In genomic region chr5:59584858-59585846, GRCh38 we compare ENCODE assay signal across 27 cellular contexts.
DNase-seq lines count a peak whose midpoint lies in the region; ATAC-seq, FAIRE-seq and TF ChIP-seq lines count a peak whose summit lies in the region.
"Had no signal": no experiment of that assay in that cellular context is flagged by ENCODE, and none has a peak within 500 bp of the region (broad histone marks: within the 10 kb centered on the region; RNA-seq: fewer than 3 reads in every experiment).

No MANE protein-coding gene starts in this region.

- peak overlapping the region; percentile 85 for H2BK120ac ChIP-seq in mesendoderm (ENCODE audit: low read depth, low read length)

- H2BK5ac ChIP-seq in mesendoderm (ENCODE audit: low read length) = no peak overlapping the region

- ATAC-seq in HG03095 (IDR thresholded peaks at IDR 0.05; ENCODE audit: unreplicated experiment) = no peak
- ATAC-seq: gastroesophageal sphincter had no signal

- peak overlapping the region; percentile 19 to 86 for H3K9ac ChIP-seq in colonic mucosa (ENCODE audit: low read depth in 2 of 2, low read length in 2 of 2)
- no peak overlapping the region for H3K9ac ChIP-seq in mesendoderm (ENCODE audit: low read length)
- peak overlapping the region; percentile 73 to 81 (median 73) for H3K9ac ChIP-seq in skeletal muscle tissue (ENCODE audit: low read depth in 1 of 3, low read length in 3 of 3)

- WGBS in mesendoderm (ENCODE audit: extremely low coverage, insufficient coverage, low lambda C conversion rate) = no CpG with 5 or more reads among the region's 6 CpGs

- no peaks in the 10 kb centered on the region for H3K79me1 ChIP-seq in mesendoderm (ENCODE audit: low read length)

- no peak overlapping the region for H3K23ac ChIP-seq in mesendoderm (ENCODE audit: low read length)

- intact Hi-C loops in colonic mucosa (cut with DNase I) = loop anchor here (10.0 kb wide), 1 partner anchor 50 kb away; no protein-coding TSS in a partner anchor

- H2BK15ac ChIP-seq in mesendoderm (replicated peaks; ENCODE audit: low read depth) = peak overlapping the region; percentile 96

- no peak for TF ChIP-seq CTCF in colonic mucosa (IDR thresholded peaks at IDR 0.05)

- H3K56ac ChIP-seq in mesendoderm (ENCODE audit: low read length) = peak overlapping the region; percentile 59

- H4K8ac ChIP-seq in mesendoderm (ENCODE audit: low read depth, low read length) = no peak overlapping the region

- DNase-seq in G401 (ENCODE audit: low spot score) = peak; percentile 78
- peak; percentile 57 for DNase-seq in colonic mucosa
- DNase-seq in mesendoderm = no peak
- no peak for DNase-seq in HT-29 (ENCODE audit: low spot score)
- DNase-seq in frontal cortex (ENCODE audit: low spot score in 2 of 2) = no peak
- no peak for DNase-seq in NCI-H128 (lab: John Stamatoyannopoulos, UW; ENCODE audit: unreplicated experiment)
- DNase-seq: activated CD4-positive, alpha-beta T cell treated with anti-CD3 and anti-CD28 coated beads, Interleukin-2, amount 10 ng/mL, durations not matched to agents 24 days and 14 days; activated naive CD4-positive, alpha-beta T cell treated with Interleukin-2 at 50 U/mL for 16 hours; BE2C; DMS153; H9; Karpas-422; NCI-H1105 treated with DMSO at 0.1 percent for 48 hours; NCI-H446; NK-92 treated with Interleukin-12 subunit alpha and Interleukin-12 subunit beta, amount 100 ng/mL, for 24 hours; small intestine; stimulated activated CD4-positive, alpha-beta T cell treated with anti-CD3 and anti-CD28 coated beads, Interleukin-4, amount 100 ng/mL, for 4 hours; stimulated activated CD8-positive, alpha-beta memory T cell treated with anti-CD3 and anti-CD28 coated beads, Interleukin-4, amount 100 ng/mL, for 48 hours; SW 1271 had no signal

- H3K9me3 ChIP-seq in colonic mucosa = no peaks in the 10 kb centered on the region
- H3K9me3 ChIP-seq in skeletal muscle tissue (ENCODE audit: control insufficient read depth in 3 of 3, low read length in 3 of 3) = no peaks in the 10 kb centered on the region
- H3K9me3 ChIP-seq: BE2C, gastroesophageal sphincter, thoracic aorta had no signal

- no peak overlapping the region for H4K5ac ChIP-seq in mesendoderm (ENCODE audit: low read length)

- no peaks in the 10 kb centered on the region for H3K27me3 ChIP-seq in colonic mucosa
- no peaks in the 10 kb centered on the region for H3K27me3 ChIP-seq in mesendoderm (ENCODE audit: insufficient read depth, low read length, poor library complexity)
- H3K27me3 ChIP-seq in skeletal muscle tissue (ENCODE audit: control insufficient read depth in 3 of 3, insufficient read depth in 3 of 3, low read length in 3 of 3) = no peaks in the 10 kb centered on the region
- H3K27me3 ChIP-seq: BE2C, gastroesophageal sphincter had no signal

- peaks cover 11% of the 10 kb centered on the region for H3K4me1 ChIP-seq in colonic mucosa
- peaks cover 7% of the 10 kb centered on the region for H3K4me1 ChIP-seq in mesendoderm (ENCODE audit: control insufficient read depth, low read depth, low read length)
- H3K4me1 ChIP-seq in skeletal muscle tissue (ENCODE audit: control insufficient read depth in 3 of 3, insufficient read depth in 3 of 3, low read length in 3 of 3) = peaks cover 4 to 19% (median 7%) of the 10 kb centered on the region in 3 donors

- H3K27ac ChIP-seq in colonic mucosa (peak overlapping the region; percentile 22), mesendoderm (ENCODE audit: low read depth, low read length) (no peak overlapping the region), skeletal muscle tissue (ENCODE audit: low read depth, low read length) (peak overlapping the region; percentile 59)
- H3K27ac ChIP-seq: coronary artery, gastroesophageal sphincter, RWPE1, thoracic aorta had no signal

- no peak for FAIRE-seq in frontal cortex (lab: Jason Lieb, UNC)
- FAIRE-seq: astrocyte, endothelial cell of umbilical vein, small intestine had no signal

- H3K79me2 ChIP-seq in mesendoderm (ENCODE audit: control insufficient read depth, insufficient read depth, low read length) = no peaks in the 10 kb centered on the region

- H3K4ac ChIP-seq in mesendoderm (ENCODE audit: low read depth, low read length) = no peak overlapping the region

- H3K36me3 ChIP-seq in colonic mucosa = no peaks in the 10 kb centered on the region
- no peaks in the 10 kb centered on the region for H3K36me3 ChIP-seq in mesendoderm (ENCODE audit: control insufficient read depth, insufficient read depth, low read length)
- no peaks in the 10 kb centered on the region for H3K36me3 ChIP-seq in skeletal muscle tissue (ENCODE audit: control insufficient read depth in 3 of 3, insufficient read depth in 3 of 3, low read length in 3 of 3)
- H3K36me3 ChIP-seq: BE2C, gastroesophageal sphincter, thoracic aorta had no signal

- peak overlapping the region; percentile 3 for H2AK5ac ChIP-seq in mesendoderm (ENCODE audit: low read length)

- peak overlapping the region; percentile 35 for H3K4me3 ChIP-seq in colonic mucosa
- no peak overlapping the region for H3K4me3 ChIP-seq in mesendoderm (ENCODE audit: low read length)
- peak overlapping the region; percentile 70 to 77 (median 72) for H3K4me3 ChIP-seq in skeletal muscle tissue (ENCODE audit: low read length in 3 of 3)
- H3K4me3 ChIP-seq: coronary artery, gastroesophageal sphincter, thoracic aorta had no signal

- H3K4me2 ChIP-seq in mesendoderm (ENCODE audit: low read length) = no peak overlapping the region

- peak overlapping the region; percentile 51 for H3K18ac ChIP-seq in mesendoderm (ENCODE audit: low read length)

- in situ Hi-C loops in G401 (cut with HindIII; ENCODE audit: low sequenced_read_pairs) = no loop called here

Comparison
In these comparisons a context has a peak if more than half of its experiments do, and no peak if none do; other contexts are left out.
1. DNase-seq: peak in G401 (single experiment) and colonic mucosa (single experiment); none in mesendoderm (single experiment), HT-29 (single experiment), frontal cortex (0 of 2) and NCI-H128 (single experiment).